ENCODE assay signal across 33 cellular contexts in genomic region chr16:22688930-22689329, GRCh38.
"Had no signal": no experiment of that assay in that cellular context is flagged by ENCODE, and none has a peak within 500 bp of the region (broad histone marks: within the 10 kb centered on the region; RNA-seq: fewer than 3 reads in every experiment).

No MANE protein-coding gene starts in this region.

- DNase-seq: activated effector memory CD4-positive, alpha-beta T cell treated with anti-CD3 and anti-CD28 coated beads, Interleukin-2, amount 50 U/mL, for 16 hours; activated effector memory CD4-positive, alpha-beta T cell treated with Interleukin-2 at 50 U/mL for 16 hours; activated gamma-delta T cell; activated gamma-delta T cell treated with Interleukin-2 at 50 U/mL for 16 hours; activated naive CD4-positive, alpha-beta T cell; activated naive CD4-positive, alpha-beta T cell treated with anti-CD3 and anti-CD28 coated beads for 36 hours; activated naive CD4-positive, alpha-beta T cell treated with anti-CD3 and anti-CD28 coated beads, Interleukin-2, amount 10 ng/mL, durations not matched to agents 7 days and 5 days; activated naive CD4-positive, alpha-beta T cell treated with anti-CD3 and anti-CD28 coated beads, Interleukin-2, amount 50 U/mL, for 16 hours; activated naive CD4-positive, alpha-beta T cell treated with Interleukin-2 at 50 U/mL for 16 hours; activated naive CD8-positive, alpha-beta T cell treated with anti-CD3 and anti-CD28 coated beads for 36 hours; activated naive CD8-positive, alpha-beta T cell treated with anti-CD3 and anti-CD28 coated beads, Interleukin-2, amount 10 ng/mL, durations not matched to agents 7 days and 5 days; activated naive CD8-positive, alpha-beta T cell treated with anti-CD3 and anti-CD28 coated beads, Interleukin-2, amount 50 U/mL, for 24 hours; activated T-cell treated with anti-CD3 and anti-CD28 coated beads, Interleukin-2, amount 50 U/mL, for 24 hours; activated T-cell treated with anti-CD3 and anti-CD28 coated beads, Interleukin-2, amount 50 U/mL, for 4 hours; activated T-cell treated with anti-CD3 and anti-CD28 coated beads, Interleukin-2, amount 50 U/mL, for 48 hours; activated T-cell treated with anti-CD3 and anti-CD28 coated beads, Interleukin-2, amount 50 U/mL, for 72 hours; adrenal gland; amniotic stem cell; amygdala; anterior cingulate cortex; aorta; body of pancreas; brain microvascular endothelial cell; caudate nucleus; central memory CD4-positive, alpha-beta T cell; cerebellar nuclear complex had no signal

- FAIRE-seq: astrocyte, bronchial epithelial cell had no signal

- H3K9me3 ChIP-seq: adrenal gland had no signal

- H3K4me1 ChIP-seq: adrenal gland, body of pancreas, breast epithelium had no signal

- H3K27me3 ChIP-seq: adrenal gland, ascending aorta, body of pancreas, brain microvascular endothelial cell, breast epithelium, cardiac muscle cell had no signal

- H3K27ac ChIP-seq: adrenal gland, ascending aorta, body of pancreas, brain microvascular endothelial cell, breast epithelium, cardiac muscle cell had no signal

- H3K4me3 ChIP-seq: adrenal gland, ascending aorta, body of pancreas, breast epithelium, cardiac muscle cell had no signal

- ATAC-seq: activated naive CD4-positive, alpha-beta T cell treated with anti-CD3 and anti-CD28 coated beads, Interleukin-2, amount 50 U/mL, for 72 hours; activated naive CD8-positive, alpha-beta T cell treated with anti-CD3 and anti-CD28 coated beads, Interleukin-2, amount 50 U/mL, for 24 hours; activated T-cell treated with anti-CD3 and anti-CD28 coated beads, Interleukin-2, amount 50 U/mL, for 4 hours; activated T-cell treated with anti-CD3 and anti-CD28 coated beads, Interleukin-2, amount 50 U/mL, for 72 hours; activated T-helper 17 cell treated with anti-CD3 and anti-CD28 coated beads, Interleukin-2, amount 50 U/mL, for 72 hours; body of pancreas had no signal

- H3K36me3 ChIP-seq: adrenal gland, ascending aorta, brain microvascular endothelial cell, breast epithelium, cardiac muscle cell had no signal
